In genomic region chr9:15873573-15874177, GRCh38 we compare ENCODE assay signal across 8 cellular contexts.
DNase-seq lines count a peak whose midpoint lies in the region; ATAC-seq and TF ChIP-seq lines count a peak whose summit lies in the region.

No MANE protein-coding gene starts in this region.

- no peaks in the 10 kb centered on the region for H3K36me3 ChIP-seq in gastrocnemius medialis

- no peak overlapping the region for H3K4me3 ChIP-seq in gastrocnemius medialis

- TF ChIP-seq CTCF in foreskin keratinocyte (conservative IDR thresholded peaks at IDR 0.05) = peak; percentile 84
- TF ChIP-seq CTCF in gastrocnemius medialis (IDR thresholded peaks at IDR 0.05 in 4 of 5, conservative IDR thresholded peaks at IDR 0.05 in 1 of 5) = peak; percentile 23 to 59 (median 41)

- ATAC-seq in GM19043 (IDR thresholded peaks at IDR 0.05; ENCODE audit: low read depth, unreplicated experiment) (peak; percentile 72), foreskin keratinocyte (peak; percentile 56), gastrocnemius medialis (no peak)

- no peaks in the 10 kb centered on the region for H3K27me3 ChIP-seq in foreskin keratinocyte
- H3K27me3 ChIP-seq in gastrocnemius medialis = no peaks in the 10 kb centered on the region

- peak; percentile 13 for DNase-seq in COLO829 (ENCODE audit: low spot score)
- DNase-seq in KBM-7 = peak; percentile 28
- DNase-seq in SK-N-DZ (ENCODE audit: low spot score) = peak; percentile 44
- DNase-seq in foreskin keratinocyte = peak in 1 of 2 donors; percentile 32
- no peak for DNase-seq in gastrocnemius medialis
- DNase-seq in stimulated activated CD4-positive, alpha-beta T cell treated with anti-CD3 and anti-CD28 coated beads, Interleukin-15, amount 100 ng/mL, for 24 hours = no peak
- no peak for DNase-seq in KG1 (lab: John Stamatoyannopoulos, UW)

- no peaks in the 10 kb centered on the region for H3K4me1 ChIP-seq in foreskin keratinocyte
- no peaks in the 10 kb centered on the region for H3K4me1 ChIP-seq in gastrocnemius medialis

- in situ Hi-C loops in KBM-7 (cut with MboI; ENCODE audit: low pct_unique_long_range_greater_than_20kb, low sequenced_read_pairs) (loop anchor here (25.0 kb wide), 1 partner anchor 264 kb away; no protein-coding TSS in a partner anchor), gastrocnemius medialis (cut with MboI; ENCODE audit: low sequenced_read_pairs in 4 of 4) (no loop called here)

- no peak for TF ChIP-seq POLR2A in gastrocnemius medialis (IDR thresholded peaks at IDR 0.05)

- H3K9me3 ChIP-seq in gastrocnemius medialis = no peaks in the 10 kb centered on the region

- H3K27ac ChIP-seq in foreskin keratinocyte = no peak overlapping the region
- H3K27ac ChIP-seq in gastrocnemius medialis = no peak overlapping the region

- intact Hi-C loops in gastrocnemius medialis (cut with DNase I; ENCODE audit: low total_unique reads) = loop anchor here (5.0 to 10.0 kb wide), 2 partner anchors 261 to 1589 kb away; no protein-coding TSS in a partner anchor

Comparison
In these comparisons a context has a peak if more than half of its experiments do, and no peak if none do; other contexts are left out.
1. DNase-seq: peak in COLO829 (single experiment), KBM-7 (single experiment) and SK-N-DZ (single experiment); none in gastrocnemius medialis (0 of 2), stimulated activated CD4-positive, alpha-beta T cell treated with anti-CD3 and anti-CD28 coated beads, Interleukin-15, amount 100 ng/mL, for 24 hours (single experiment) and KG1 (single experiment).
2. ATAC-seq: peak in GM19043 (single experiment) and foreskin keratinocyte (single experiment); none in gastrocnemius medialis (0 of 2).